In genomic region chr6:54598787-54599309, GRCh38 we compare ENCODE assay signal across 21 cellular contexts.
"Had no signal": no experiment of that assay in that cellular context is flagged by ENCODE, and none has a peak within 500 bp of the region (broad histone marks: within the 10 kb centered on the region; RNA-seq: fewer than 3 reads in every experiment).

No MANE protein-coding gene starts in this region.

- H3K36me3 ChIP-seq: right atrium auricular region, transverse colon, vagina had no signal

- DNase-seq: activated naive CD4-positive, alpha-beta T cell; activated naive CD8-positive, alpha-beta T cell treated with anti-CD3 and anti-CD28 coated beads, Interleukin-2, amount 10 ng/mL, durations not matched to agents 7 days and 5 days; activated T-cell treated with anti-CD3 and anti-CD28 coated beads for 4 hours; effector memory CD4-positive, alpha-beta T cell; glutamatergic neuron; kidney glomerular epithelial cell; left ventricle myocardium superior; mesenchymal stem cell; nucleus accumbens; stimulated activated CD4-positive, alpha-beta T cell treated with anti-CD3 and anti-CD28 coated beads, Interleukin-4, amount 100 ng/mL, for 4 hours; stimulated activated CD8-positive, alpha-beta memory T cell treated with anti-CD3 and anti-CD28 coated beads, Interleukin-4, amount 100 ng/mL, for 48 hours; stimulated activated naive CD4-positive, alpha-beta T cell treated with Interleukin-2 at 50 U/mL for 16 hours; T-cell; T-helper 9 cell; transverse colon had no signal

- H3K27ac ChIP-seq: epithelial cell of prostate, right atrium auricular region, transverse colon, vagina had no signal

- H3K4me3 ChIP-seq: right atrium auricular region, smooth muscle cell, transverse colon, vagina had no signal

- H3K4me2 ChIP-seq: smooth muscle cell had no signal

- H3K9me3 ChIP-seq: right atrium auricular region, transverse colon, vagina had no signal

- ATAC-seq: activated CD4-positive, CD25-positive, alpha-beta regulatory T cell treated with anti-CD3 and anti-CD28 coated beads, Interleukin-2, amount 50 U/mL, for 24 hours; left ventricle myocardium superior; T-cell had no signal

- FAIRE-seq: astrocyte had no signal

- H3K27me3 ChIP-seq: right atrium auricular region, transverse colon, vagina had no signal

- H3K4me1 ChIP-seq: right atrium auricular region, transverse colon, vagina had no signal
